Comparison of ENCODE assay signal across 31 cellular contexts in genomic region chr11:113627297-113627696, GRCh38.
"Had no signal": no experiment of that assay in that cellular context is flagged by ENCODE, and none has a peak within 500 bp of the region (broad histone marks: within the 10 kb centered on the region; RNA-seq: fewer than 3 reads in every experiment).

No MANE protein-coding gene starts in this region.

- H3K4me1 Mint-ChIP-seq: naive thymus-derived CD8-positive, alpha-beta T cell; stimulated activated memory B cell treated with anti-CD40 and anti-IgM and Interleukin-4, amounts not matched to agents 10 μg/mL and 1 μg/mL and 100 μg/mL, for 72 hours; stimulated activated naive CD8-positive, alpha-beta T cell treated with anti-CD3 and anti-CD28 coated beads, Interleukin-15, amount 100 ng/mL, for 72 hours had no signal

- H3K36me3 Mint-ChIP-seq: naive thymus-derived CD8-positive, alpha-beta T cell; natural killer cell treated with Interleukin-12 subunit alpha and Interleukin-12 subunit beta and Interleukin-15 and Interleukin-18, amount 100 ng/mL, for 72 hours; neural progenitor cell; stimulated activated memory B cell treated with anti-CD40 and anti-IgM and Interleukin-4, amounts not matched to agents 10 μg/mL and 1 μg/mL and 100 μg/mL, for 72 hours; type B pancreatic cell had no signal

- H3K9ac ChIP-seq: neural progenitor cell, parathyroid adenoma had no signal

- DNase-seq: naive thymus-derived CD8-positive, alpha-beta T cell; occipital lobe; ovary; posterior cingulate gyrus; psoas muscle; right cardiac atrium; spleen; stimulated activated CD4-positive, alpha-beta T cell treated with anti-CD3 and anti-CD28 coated beads, Interleukin-12 subunit alpha, Interleukin-12 subunit beta, amount 100 ng/mL, for 4 hours; stimulated activated CD4-positive, alpha-beta T cell treated with anti-CD3 and anti-CD28 coated beads, Interleukin-1b, Interleukin-23, amount 100 ng/mL, for 48 hours; stimulated activated CD4-positive, alpha-beta T cell treated with anti-CD3 and anti-CD28 coated beads, Interleukin-4, amount 100 ng/mL, for 1 hour; stimulated activated CD4-positive, alpha-beta T cell treated with anti-CD3 and anti-CD28 coated beads, Interleukin-4, amount 100 ng/mL, for 4 hours; stimulated activated CD8-positive, alpha-beta memory T cell treated with anti-CD3 and anti-CD28 coated beads, Interleukin-4, amount 100 ng/mL, for 48 hours; stimulated activated naive CD4-positive, alpha-beta T cell; stimulated activated naive CD8-positive, alpha-beta T cell treated with anti-CD3 and anti-CD28 coated beads, Interleukin-15, amount 100 ng/mL, for 72 hours; stimulated activated naive CD8-positive, alpha-beta T cell treated with anti-CD3 and anti-CD28 coated beads, Interleukin-15, Interleukin-2, amounts not matched to agents 100 U/mL and 50 U/mL, for 24 hours; substantia nigra; testis; tibial artery; transverse colon; upper lobe of right lung; uterus had no signal

- H3K36me3 ChIP-seq: neural progenitor cell, ovary, spleen, suprapubic skin, tibial artery, transverse colon, upper lobe of right lung, uterus had no signal

- H3K4me2 ChIP-seq: neural progenitor cell, smooth muscle cell had no signal

- H3K27me3 ChIP-seq: ovary, suprapubic skin, testis, tibial artery, transverse colon, upper lobe of right lung, uterus had no signal

- H3K4me1 ChIP-seq: parathyroid adenoma, psoas muscle, spleen, suprapubic skin, testis, transverse colon, upper lobe of right lung, uterus had no signal

- H3K9me3 Mint-ChIP-seq: natural killer cell treated with Interleukin-12 subunit alpha and Interleukin-12 subunit beta and Interleukin-15 and Interleukin-18, amount 100 ng/mL, for 72 hours; neural progenitor cell; stimulated activated memory B cell treated with anti-CD40 and anti-IgM and Interleukin-4, amounts not matched to agents 10 μg/mL and 1 μg/mL and 100 μg/mL, for 72 hours; stimulated activated naive CD8-positive, alpha-beta T cell treated with anti-CD3 and anti-CD28 coated beads, Interleukin-15, amount 100 ng/mL, for 72 hours; type B pancreatic cell had no signal

- H3K27ac ChIP-seq: neural progenitor cell, ovary, parathyroid adenoma, psoas muscle, skin epidermis, spleen, suprapubic skin, testis, tibial artery, transverse colon, upper lobe of right lung, uterus had no signal

- H3K4me3 Mint-ChIP-seq: naive thymus-derived CD8-positive, alpha-beta T cell; natural killer cell treated with Interleukin-12 subunit alpha and Interleukin-12 subunit beta and Interleukin-15 and Interleukin-18, amount 100 ng/mL, for 72 hours; neural progenitor cell; stimulated activated memory B cell treated with anti-CD40 and anti-IgM and Interleukin-4, amounts not matched to agents 10 μg/mL and 1 μg/mL and 100 μg/mL, for 72 hours; stimulated activated naive CD8-positive, alpha-beta T cell treated with anti-CD3 and anti-CD28 coated beads, Interleukin-15, amount 100 ng/mL, for 72 hours; type B pancreatic cell had no signal

- H3K9me3 ChIP-seq: ovary, psoas muscle, spleen, suprapubic skin, testis, tibial artery, transverse colon, upper lobe of right lung, uterus had no signal

- H3K4me3 ChIP-seq: neural progenitor cell, ovary, psoas muscle, skin epidermis, smooth muscle cell, spleen, suprapubic skin, testis, tibial artery, transverse colon, upper lobe of right lung, uterus had no signal

- H3K79me2 ChIP-seq: parathyroid adenoma had no signal

- ATAC-seq: naive thymus-derived CD8-positive, alpha-beta T cell; natural killer cell treated with Interleukin-12 subunit alpha and Interleukin-12 subunit beta and Interleukin-15 and Interleukin-18, amount 100 ng/mL, for 72 hours; psoas muscle; right cardiac atrium; sciatic nerve; stimulated activated memory B cell treated with anti-CD40 and anti-IgM and Interleukin-4, amounts not matched to agents 10 μg/mL and 1 μg/mL and 100 μg/mL, for 72 hours; stimulated activated naive CD8-positive, alpha-beta T cell treated with anti-CD3 and anti-CD28 coated beads, Interleukin-15, amount 100 ng/mL, for 72 hours; stimulated activated naive CD8-positive, alpha-beta T cell treated with anti-CD3 and anti-CD28 coated beads, Interleukin-15, Interleukin-2, amounts not matched to agents 100 U/mL and 50 U/mL, for 24 hours; upper lobe of right lung had no signal

- H2AFZ ChIP-seq: neural progenitor cell, parathyroid adenoma had no signal

- H3K27ac Mint-ChIP-seq: naive thymus-derived CD8-positive, alpha-beta T cell; natural killer cell treated with Interleukin-12 subunit alpha and Interleukin-12 subunit beta and Interleukin-15 and Interleukin-18, amount 100 ng/mL, for 72 hours; neural progenitor cell; progenitor cell of endocrine pancreas; stimulated activated memory B cell treated with anti-CD40 and anti-IgM and Interleukin-4, amounts not matched to agents 10 μg/mL and 1 μg/mL and 100 μg/mL, for 72 hours; stimulated activated naive CD8-positive, alpha-beta T cell treated with anti-CD3 and anti-CD28 coated beads, Interleukin-15, amount 100 ng/mL, for 72 hours; type B pancreatic cell had no signal
